Comparison of ENCODE assay signal across 20 cellular contexts in the genomic region with DNA sequence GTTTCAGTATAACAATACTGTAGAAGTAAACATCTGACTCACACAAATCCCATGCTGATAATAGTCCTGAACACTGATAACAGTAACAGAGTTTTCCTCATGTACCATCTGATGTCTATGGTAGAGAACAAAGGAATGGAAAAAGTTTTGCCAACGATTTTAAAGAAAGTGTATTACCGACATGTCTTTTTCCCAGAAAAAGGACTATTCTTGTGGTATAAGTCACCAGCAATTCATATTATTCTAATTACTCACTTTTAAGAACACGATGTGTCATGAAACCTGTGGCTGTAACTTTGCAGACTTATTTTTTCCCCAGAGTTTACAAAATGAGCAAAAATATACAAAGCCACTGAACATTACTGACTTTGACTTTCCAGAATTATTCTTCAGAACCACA. TPM values are rescaled to one million over a fixed set of nuclear protein-coding genes. Genes with fewer than 3 reads are reported as not detected.
DNase-seq lines count a peak whose midpoint lies in the region; ATAC-seq, FAIRE-seq and TF ChIP-seq lines count a peak whose summit lies in the region.
"Had no signal": no experiment of that assay in that cellular context is flagged by ENCODE, and none has a peak within 500 bp of the region (broad histone marks: within the 10 kb centered on the region; RNA-seq: fewer than 3 reads in every experiment).

No MANE protein-coding gene starts in this region.

- no peaks in the 10 kb centered on the region for H3K9me3 Mint-ChIP-seq in activated CD8-positive, alpha-beta T cell treated with anti-CD3 and anti-CD28 coated beads for 36 hours

- H3K4me1 Mint-ChIP-seq in activated CD8-positive, alpha-beta T cell treated with anti-CD3 and anti-CD28 coated beads for 36 hours (ENCODE audit: low read depth), result no peaks in the 10 kb centered on the region

- in situ Hi-C loops in GM23248 (cut with MboI), result no loop called here

- POLR2A ChIA-PET in activated CD8-positive, alpha-beta T cell treated with anti-CD3 and anti-CD28 coated beads for 36 hours (lab: Charles Lee), result no interaction called here

- intact Hi-C loops in activated CD8-positive, alpha-beta T cell treated with anti-CD3 and anti-CD28 coated beads for 36 hours (cut with micrococcal nuclease), result no loop called here

- H3K9ac ChIP-seq in GM23248, result peak overlapping the region; percentile 56
- H3K9ac ChIP-seq: BLaER1 treated with 17β-estradiol and CSF1 and Interleukin-3, amounts not matched to agents 10 nM and 100 nM had no signal

- H3K4me2 ChIP-seq in GM23248 (ENCODE audit: unreplicated experiment), result peak overlapping the region; percentile 79
- H3K4me2 ChIP-seq: BLaER1 treated with 17β-estradiol and CSF1 and Interleukin-3, amounts not matched to agents 10 nM and 100 nM had no signal

- peaks cover 5% of the 10 kb centered on the region for H3K27me3 Mint-ChIP-seq in activated CD8-positive, alpha-beta T cell treated with anti-CD3 and anti-CD28 coated beads for 36 hours
- H3K27me3 Mint-ChIP-seq: stimulated activated naive CD8-positive, alpha-beta T cell treated with anti-CD3 and anti-CD28 coated beads, Interleukin-15, Interleukin-2, amounts not matched to agents 100 ng/mL and 50 ng/mL, for 24 hours had no signal

- ATAC-seq in activated CD8-positive, alpha-beta T cell treated with anti-CD3 and anti-CD28 coated beads for 36 hours, result no peak
- ATAC-seq: activated CD4-positive, CD25-positive, alpha-beta regulatory T cell treated with anti-CD3 and anti-CD28 coated beads, Interleukin-2, amount 50 U/mL, for 24 hours had no signal

- H3K27ac Mint-ChIP-seq in activated CD8-positive, alpha-beta T cell treated with anti-CD3 and anti-CD28 coated beads for 36 hours, result no peak overlapping the region
- H3K27ac Mint-ChIP-seq: stimulated activated naive CD8-positive, alpha-beta T cell treated with anti-CD3 and anti-CD28 coated beads, Interleukin-15, Interleukin-2, amounts not matched to agents 100 ng/mL and 50 ng/mL, for 24 hours had no signal

- 0 to 3% methylated on average over 3 of the region's 3 CpGs for WGBS in GM23248 (ENCODE audit: low coverage in 1 of 2, low lambda C conversion rate in 2 of 2, missing lambda C conversion rate in 2 of 2), 2 experiments

- DNase-seq in GM23248 (peak; percentile 84), fibroblast of the aortic adventitia (ENCODE audit: low read depth) (peak; percentile 77), skeletal muscle cell (ENCODE audit: low read depth) (peak; percentile 43), OCI-M2 (lab: John Stamatoyannopoulos, UW; ENCODE audit: unreplicated experiment) (no peak), C1 segment of cervical spinal cord (lab: John Stamatoyannopoulos, UW) (no peak)
- DNase-seq in effector memory CD4-positive, alpha-beta T cell, result no peak
- no peak for DNase-seq in activated CD8-positive, alpha-beta T cell treated with anti-CD3 and anti-CD28 coated beads for 36 hours
- DNase-seq: activated CD8-positive, alpha-beta memory T cell treated with anti-CD3 and anti-CD28 coated beads, Interleukin-2, amount 50 U/mL, for 48 hours; activated naive CD4-positive, alpha-beta T cell treated with anti-CD3 and anti-CD28 coated beads, Interleukin-2, amount 50 U/mL, for 16 hours; cerebellar nuclear complex; DND-41; erythroblast; NCI-H510A treated with DMSO at 0.1 percent for 48 hours; sigmoid colon; SW 1271 had no signal

- no peaks in the 10 kb centered on the region for H4K20me1 ChIP-seq in GM23248 (ENCODE audit: insufficient read depth)
- H4K20me1 ChIP-seq: BLaER1 treated with 17β-estradiol and CSF1 and Interleukin-3, amounts not matched to agents 10 nM and 100 nM had no signal

- FAIRE-seq in TTC549 (lab: Jason Lieb, UNC), result peak; percentile 99

- H3K4me1 ChIP-seq in GM23248 (ENCODE audit: insufficient read depth), result peaks cover 49% of the 10 kb centered on the region
- H3K4me1 ChIP-seq in effector memory CD4-positive, alpha-beta T cell (ENCODE audit: control insufficient read depth, insufficient read depth, low read length, poor library complexity, severe bottlenecking), result no peaks in the 10 kb centered on the region
- H3K4me1 ChIP-seq: sigmoid colon had no signal

- CTCF ChIA-PET in activated CD8-positive, alpha-beta T cell treated with anti-CD3 and anti-CD28 coated beads for 36 hours (lab: Charles Lee), result no interaction called here

- H3K79me2 ChIP-seq in GM23248 (ENCODE audit: insufficient read depth), result no peaks in the 10 kb centered on the region

- TF ChIP-seq CTCF in fibroblast of the aortic adventitia (IDR thresholded peaks at IDR 0.05; ENCODE audit: insufficient read depth, low read length), result no peak
- no peak for TF ChIP-seq CTCF in activated CD8-positive, alpha-beta T cell treated with anti-CD3 and anti-CD28 coated beads for 36 hours (IDR thresholded peaks at IDR 0.05)

- H3K4me3 Mint-ChIP-seq in activated CD8-positive, alpha-beta T cell treated with anti-CD3 and anti-CD28 coated beads for 36 hours, result no peak overlapping the region
- H3K4me3 Mint-ChIP-seq: stimulated activated naive CD8-positive, alpha-beta T cell treated with anti-CD3 and anti-CD28 coated beads, Interleukin-15, Interleukin-2, amounts not matched to agents 100 ng/mL and 50 ng/mL, for 24 hours had no signal

- peak overlapping the region; percentile 83 for H3K27ac ChIP-seq in GM23248
- H3K27ac ChIP-seq in effector memory CD4-positive, alpha-beta T cell (ENCODE audit: insufficient read depth, low read length, poor library complexity, severe bottlenecking), result no peak overlapping the region
- H3K27ac ChIP-seq: BLaER1 treated with 17β-estradiol and CSF1 and Interleukin-3, amounts not matched to agents 10 nM and 100 nM had no signal

- no peaks in the 10 kb centered on the region for H3K27me3 ChIP-seq in GM23248 (replicated peaks; ENCODE audit: insufficient read depth)
- no peaks in the 10 kb centered on the region for H3K27me3 ChIP-seq in effector memory CD4-positive, alpha-beta T cell (replicated peaks; ENCODE audit: control insufficient read depth, insufficient read depth, low read length, poor library complexity, severe bottlenecking)
- H3K27me3 ChIP-seq: BLaER1 treated with 17β-estradiol and CSF1 and Interleukin-3, amounts not matched to agents 10 nM and 100 nM; sigmoid colon had no signal

- peak overlapping the region; percentile 48 for H2AFZ ChIP-seq in GM23248

- peak overlapping the region; percentile 52 for H3K4me3 ChIP-seq in GM23248
- H3K4me3 ChIP-seq in fibroblast of the aortic adventitia (ENCODE audit: low read depth, low read length), result no peak overlapping the region
- H3K4me3 ChIP-seq in skeletal muscle cell (ENCODE audit: low read depth, low read length), result no peak overlapping the region
- no peak overlapping the region for H3K4me3 ChIP-seq in effector memory CD4-positive, alpha-beta T cell (ENCODE audit: insufficient read depth, low read depth, low read length, poor library complexity, severe bottlenecking)
- H3K4me3 ChIP-seq: BLaER1 treated with 17β-estradiol and CSF1 and Interleukin-3, amounts not matched to agents 10 nM and 100 nM; sigmoid colon had no signal

- H3K9me2 ChIP-seq in GM23248 (ENCODE audit: insufficient read depth), result no peaks in the 10 kb centered on the region

- no peaks in the 10 kb centered on the region for H3K9me3 ChIP-seq in GM23248 (ENCODE audit: low read depth)
- no peaks in the 10 kb centered on the region for H3K9me3 ChIP-seq in effector memory CD4-positive, alpha-beta T cell (ENCODE audit: control insufficient read depth, low read length)
- H3K9me3 ChIP-seq: BLaER1 treated with 17β-estradiol and CSF1 and Interleukin-3, amounts not matched to agents 10 nM and 100 nM; sigmoid colon had no signal

- no peaks in the 10 kb centered on the region for H3K36me3 ChIP-seq in GM23248 (ENCODE audit: low read depth)
- H3K36me3 ChIP-seq in effector memory CD4-positive, alpha-beta T cell (ENCODE audit: control insufficient read depth, insufficient read depth, low read length), result no peaks in the 10 kb centered on the region
- H3K36me3 ChIP-seq: BLaER1 treated with 17β-estradiol and CSF1 and Interleukin-3, amounts not matched to agents 10 nM and 100 nM; sigmoid colon had no signal

- H3F3A ChIP-seq in GM23248 (ENCODE audit: insufficient read depth), result peaks cover 41% of the 10 kb centered on the region

- no peaks in the 10 kb centered on the region for H3K36me3 Mint-ChIP-seq in activated CD8-positive, alpha-beta T cell treated with anti-CD3 and anti-CD28 coated beads for 36 hours (ENCODE audit: low read depth)

RNA-seq across cellular contexts. Expression of a gene that starts 40.1 kb away (rescaled TPM):
- 432 and 441 TPM in 2 replicates for total RNA-seq in GM23248 (2014; rRNA removed; shearing (Covaris generic))
- polyA plus RNA-seq in GM23248 (2016; fragmentation: Nextera tagmentation; extraction: Ambion mirVana), result 483 and 504 TPM in 2 replicates
- 1,482 and 2,298 TPM in 2 replicates for total RNA-seq in fibroblast of the aortic adventitia (ENCODE audit: low replicate concordance)
- not detected for total RNA-seq in activated CD8-positive, alpha-beta T cell treated with anti-CD3 and anti-CD28 coated beads for 36 hours
- total RNA-seq: OCI-LY7 had no signal

Comparison
In these comparisons a context has a peak if more than half of its experiments do, and no peak if none do; other contexts are left out.
1. DNase-seq: peak in GM23248 (single experiment), fibroblast of the aortic adventitia (single experiment) and skeletal muscle cell (single experiment); none in effector memory CD4-positive, alpha-beta T cell (0 of 3), activated CD8-positive, alpha-beta T cell treated with anti-CD3 and anti-CD28 coated beads for 36 hours (single experiment), OCI-M2 (single experiment) and C1 segment of cervical spinal cord (0 of 14).
2. RNA of a gene that starts 40.1 kb away (total RNA-seq): 1,482 to 2,298 TPM in fibroblast of the aortic adventitia and 432 to 441 TPM in GM23248; not detected in activated CD8-positive, alpha-beta T cell treated with anti-CD3 and anti-CD28 coated beads for 36 hours; every median in the first group is over 100 times any median in the second.